21 cellular contexts compared by ENCODE assay signal in the genomic region with DNA sequence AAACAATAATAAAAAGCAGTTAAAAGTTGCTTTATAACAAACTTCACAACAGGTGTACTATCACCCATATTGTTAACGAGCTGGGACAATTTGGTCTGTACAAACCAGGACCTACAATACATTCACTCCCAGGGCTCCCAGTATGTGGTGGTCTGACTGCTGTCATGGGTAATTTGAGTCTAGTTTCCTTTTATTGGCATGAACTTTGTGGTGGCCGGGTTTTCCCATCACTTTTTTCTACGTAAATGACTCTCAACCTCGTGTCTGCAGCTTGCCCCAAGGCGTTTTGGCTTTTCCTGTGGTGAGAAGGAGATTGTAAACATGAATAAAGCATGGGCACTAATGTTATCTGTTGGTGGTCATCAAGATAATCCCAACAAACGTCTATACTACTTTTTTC.
A peak's percentile ranks its signal among the peaks of the same experiment; 100 is the strongest.
DNase-seq lines count a peak whose midpoint lies in the region; TF ChIP-seq lines count a peak whose summit lies in the region.
"Had no signal": no experiment of that assay in that cellular context is flagged by ENCODE, and none has a peak within 500 bp of the region (broad histone marks: within the 10 kb centered on the region; RNA-seq: fewer than 3 reads in every experiment).

No MANE protein-coding gene starts in this region.

- in situ Hi-C loops in GM13977 (cut with MboI; ENCODE audit: low pct_unique_long_range_greater_than_20kb, low sequenced_read_pairs, unreplicated experiment) (no loop called here), GM13976 (cut with MboI; ENCODE audit: low sequenced_read_pairs, unreplicated experiment) (no loop called here)

- no peak overlapping the region for H3K27ac ChIP-seq in tibial artery
- H3K27ac ChIP-seq: breast epithelium, esophagus squamous epithelium, HL-60, neural progenitor cell, uterus, WERI-Rb-1 had no signal

- TF ChIP-seq CTCF in GM13977 (IDR thresholded peaks at IDR 0.05; ENCODE audit: extremely low read depth, insufficient read depth, missing control alignments): no peak
- TF ChIP-seq CTCF in GM13976 (IDR thresholded peaks at IDR 0.05; ENCODE audit: borderline replicate concordance, control extremely low read depth, extremely low read depth, insufficient read depth, missing control alignments): no peak
- TF ChIP-seq CTCF in tibial artery (IDR thresholded peaks at IDR 0.05): no peak

- DNase-seq in activated CD8-positive, alpha-beta memory T cell treated with anti-CD3 and anti-CD28 coated beads, Interleukin-2, amount 50 U/mL, for 48 hours: peak; percentile 59
- DNase-seq in activated CD8-positive, alpha-beta memory T cell treated with anti-CD3 and anti-CD28 coated beads, Interleukin-2, amount 50 U/mL, for 4 hours: no peak
- DNase-seq in GM13977 (ENCODE audit: low spot score) (peak; percentile 6), GM13976 (ENCODE audit: low spot score) (no peak), tibial artery (no peak), CD1c-positive myeloid dendritic cell (ENCODE audit: extremely low spot score) (no peak)
- peak; percentile 43 to 46 for DNase-seq in activated T-cell treated with anti-CD3 and anti-CD28 coated beads, Interleukin-2, amount 50 U/mL, for 48 hours
- peak; percentile 15 to 27 for DNase-seq in stimulated activated CD8-positive, alpha-beta memory T cell treated with anti-CD3 and anti-CD28 coated beads, Interleukin-2, amount 100 ng/mL, for 48 hours (ENCODE audit: low read depth in 2 of 2)
- DNase-seq: activated gamma-delta T cell; Caco-2; esophagus squamous epithelium; head of caudate nucleus; NCI-H1092; NCI-H2171; NCI-H774; stimulated activated naive CD4-positive, alpha-beta T cell treated with Interleukin-2 at 50 U/mL for 16 hours; uterus; WERI-Rb-1 had no signal

- no peak overlapping the region for H3K4me3 ChIP-seq in tibial artery
- H3K4me3 ChIP-seq: breast epithelium, esophagus squamous epithelium, neural progenitor cell, uterus had no signal

- no peaks in the 10 kb centered on the region for H3K27me3 ChIP-seq in tibial artery
- H3K27me3 ChIP-seq: breast epithelium, esophagus squamous epithelium, neural progenitor cell, uterus had no signal

- no peaks in the 10 kb centered on the region for H3K36me3 ChIP-seq in tibial artery
- H3K36me3 ChIP-seq: breast epithelium, esophagus squamous epithelium, neural progenitor cell, uterus, WERI-Rb-1 had no signal

- intact Hi-C loops in tibial artery (cut with DNase I; ENCODE audit: low total_unique reads): no loop called here

- H3K4me1 ChIP-seq in tibial artery: no peaks in the 10 kb centered on the region
- H3K4me1 ChIP-seq: breast epithelium, Caco-2, esophagus squamous epithelium, neural progenitor cell, uterus had no signal

- peaks cover 0 to 4% (median 0%) of the 10 kb centered on the region in 3 donors for H3K9me3 ChIP-seq in tibial artery
- H3K9me3 ChIP-seq: breast epithelium, Caco-2 had no signal

Comparison
In these comparisons a context has a peak if more than half of its experiments do, and no peak if none do; other contexts are left out.
1. DNase-seq: peak in activated CD8-positive, alpha-beta memory T cell treated with anti-CD3 and anti-CD28 coated beads, Interleukin-2, amount 50 U/mL, for 48 hours (single experiment), GM13977 (single experiment), activated T-cell treated with anti-CD3 and anti-CD28 coated beads, Interleukin-2, amount 50 U/mL, for 48 hours (2 of 2) and stimulated activated CD8-positive, alpha-beta memory T cell treated with anti-CD3 and anti-CD28 coated beads, Interleukin-2, amount 100 ng/mL, for 48 hours (2 of 2); none in activated CD8-positive, alpha-beta memory T cell treated with anti-CD3 and anti-CD28 coated beads, Interleukin-2, amount 50 U/mL, for 4 hours (single experiment), GM13976 (single experiment), tibial artery (0 of 2) and CD1c-positive myeloid dendritic cell (single experiment).